In the genomic region with DNA sequence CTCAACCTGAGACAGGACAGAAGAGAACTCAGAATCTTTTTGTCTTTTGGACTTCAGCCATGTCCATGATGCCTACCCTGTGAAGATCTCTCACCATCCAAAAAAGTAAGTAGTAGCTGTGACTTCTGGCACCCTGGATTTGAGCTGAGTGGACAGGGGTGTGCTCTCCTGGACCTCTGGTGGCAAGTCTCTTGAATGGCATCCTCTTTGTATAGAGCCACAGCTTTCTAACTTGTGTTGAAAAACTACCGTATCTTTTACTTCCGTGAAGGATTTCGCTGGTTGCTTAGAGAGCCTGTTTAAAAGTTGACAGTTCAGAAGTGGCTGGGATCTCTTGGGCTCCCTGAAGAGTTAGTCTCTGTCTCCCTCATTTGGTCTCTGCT, we compare ENCODE assay signal across 9 cellular contexts. TPM values are rescaled to one million over a fixed set of nuclear protein-coding genes. Genes with fewer than 3 reads are reported as not detected.
A peak's percentile ranks its signal among the peaks of the same experiment; 100 is the strongest.
DNase-seq lines count a peak whose midpoint lies in the region; ATAC-seq and TF ChIP-seq lines count a peak whose summit lies in the region.
"Had no signal": no experiment of that assay in that cellular context is flagged by ENCODE, and none has a peak within 500 bp of the region (broad histone marks: within the 10 kb centered on the region; RNA-seq: fewer than 3 reads in every experiment).

No MANE protein-coding gene starts in this region.

- H3K4me1 ChIP-seq in adrenal gland (replicated peaks in 1 of 2) (peaks cover 17 to 23% of the 10 kb centered on the region in 2 donors), upper lobe of right lung (peaks cover 24% of the 10 kb centered on the region)

- ATAC-seq in CD4-positive, alpha-beta T cell (ENCODE audit: poor library complexity), result no peak
- ATAC-seq in upper lobe of right lung (no peak), GM19452 (IDR thresholded peaks at IDR 0.05; ENCODE audit: unreplicated experiment) (no peak)

- peak overlapping the region; percentile 96 for H3K4me3 Mint-ChIP-seq in CD4-positive, alpha-beta T cell
- H3K4me3 Mint-ChIP-seq in mesothelial cell of epicardium, result peak overlapping the region; percentile 99

- H3K9me3 Mint-ChIP-seq in CD4-positive, alpha-beta T cell, result no peaks in the 10 kb centered on the region
- H3K9me3 Mint-ChIP-seq in mesothelial cell of epicardium, result no peaks in the 10 kb centered on the region

- H3K9me3 ChIP-seq in CD4-positive, alpha-beta T cell (ENCODE audit: control insufficient read depth, low read length), result no peaks in the 10 kb centered on the region
- H3K9me3 ChIP-seq in adrenal gland (replicated peaks in 1 of 3), result no peaks in the 10 kb centered on the region
- no peaks in the 10 kb centered on the region for H3K9me3 ChIP-seq in upper lobe of right lung

- H3K27ac Mint-ChIP-seq in CD4-positive, alpha-beta T cell, result peak overlapping the region; percentile 93
- peak overlapping the region; percentile 96 for H3K27ac Mint-ChIP-seq in mesothelial cell of epicardium

- WGBS in adrenal gland, 4 donors, result 53 to 83% (median 73%) methylated on average over 3 of the region's 3 CpGs

- POLR2A ChIA-PET in CD4-positive, alpha-beta T cell (lab: Charles Lee), result interaction anchor here (5.6 kb wide), 1 partner anchor 72 kb away, joined by 133 read pairs; no protein-coding TSS in a partner anchor

- TF ChIP-seq CTCF in CD4-positive, alpha-beta T cell (IDR thresholded peaks at IDR 0.05), result no peak
- TF ChIP-seq CTCF in HL-60 (IDR thresholded peaks at IDR 0.05; ENCODE audit: insufficient read depth, low read length), result peak; percentile 51
- peak in 4 of 6 experiments; percentile 19 to 35 (median 28) for TF ChIP-seq CTCF in adrenal gland (IDR thresholded peaks at IDR 0.05)
- no peak for TF ChIP-seq CTCF in mesothelial cell of epicardium (IDR thresholded peaks at IDR 0.05; ENCODE audit: unreplicated experiment)
- TF ChIP-seq CTCF in upper lobe of right lung (IDR thresholded peaks at IDR 0.05), result no peak
- no peak for TF ChIP-seq CTCF in GM10266 (IDR thresholded peaks at IDR 0.05; ENCODE audit: control insufficient read depth, insufficient read depth, low read depth, missing control alignments)

- intact Hi-C loops in CD4-positive, alpha-beta T cell (cut with DNase I, micrococcal nuclease), result loop anchor here in 1 of 2 experiments (5.0 kb wide), 3 partner anchors 70 to 245 kb away; no protein-coding TSS in a partner anchor
- intact Hi-C loops in adrenal gland (cut with DNase I) (no loop called here), upper lobe of right lung (cut with DNase I) (no loop called here)

- no peaks in the 10 kb centered on the region for H3K27me3 Mint-ChIP-seq in CD4-positive, alpha-beta T cell
- H3K27me3 Mint-ChIP-seq in mesothelial cell of epicardium (ENCODE audit: low read depth), result no peaks in the 10 kb centered on the region

- TF ChIP-seq POLR2A in adrenal gland (IDR thresholded peaks at IDR 0.05), result no peak

- H3K36me3 Mint-ChIP-seq in CD4-positive, alpha-beta T cell (ENCODE audit: low read depth), result peaks cover 43% of the 10 kb centered on the region
- H3K36me3 Mint-ChIP-seq in mesothelial cell of epicardium, result peaks cover 8% of the 10 kb centered on the region

- H3K4me1 Mint-ChIP-seq in CD4-positive, alpha-beta T cell (ENCODE audit: low read depth), result peaks cover 52% of the 10 kb centered on the region
- H3K4me1 Mint-ChIP-seq in mesothelial cell of epicardium, result peaks cover 31% of the 10 kb centered on the region

- CTCF ChIA-PET in CD4-positive, alpha-beta T cell (lab: Charles Lee), result interaction anchor here (0.6 kb wide), 1 partner anchor 63 kb away, joined by 3 read pairs; no protein-coding TSS in a partner anchor

- H3K4me3 ChIP-seq in HL-60 (replicated peaks; ENCODE audit: insufficient read depth, low read length), result peak overlapping the region; percentile 95; the same call in 1 of the 2 replicates
- no peak overlapping the region for H3K4me3 ChIP-seq in adrenal gland
- no peak overlapping the region for H3K4me3 ChIP-seq in upper lobe of right lung
- H3K4me3 ChIP-seq: cardiac muscle cell had no signal

- H3K27ac ChIP-seq in CD4-positive, alpha-beta T cell (ENCODE audit: low read depth, low read length), result no peak overlapping the region
- H3K27ac ChIP-seq in HL-60 (replicated peaks) (peak overlapping the region; percentile 36), adrenal gland (no peak overlapping the region), upper lobe of right lung (no peak overlapping the region)

- DNase-seq in CD4-positive, alpha-beta T cell, result no peak
- DNase-seq in HL-60 (ENCODE audit: low read depth in 1 of 2, low spot score in 1 of 2) (peak; percentile 50 to 62), adrenal gland (no peak), mesothelial cell of epicardium (ENCODE audit: low spot score in 2 of 2, unreplicated experiment in 2 of 2) (no peak), upper lobe of right lung (no peak), NK-92 (lab: John Stamatoyannopoulos, UW; ENCODE audit: unreplicated experiment) (no peak), GM10266 (ENCODE audit: extremely low spot score) (no peak)

- H3K36me3 ChIP-seq in adrenal gland (replicated peaks in 1 of 2), result peaks cover 0 to 21% of the 10 kb centered on the region in 2 donors
- peaks cover 39% of the 10 kb centered on the region for H3K36me3 ChIP-seq in upper lobe of right lung

- no peaks in the 10 kb centered on the region for H3K27me3 ChIP-seq in CD4-positive, alpha-beta T cell (ENCODE audit: control insufficient read depth, insufficient read depth, low read length)
- H3K27me3 ChIP-seq in HL-60 (ENCODE audit: insufficient read depth, poor library complexity, severe bottlenecking) (no peaks in the 10 kb centered on the region), adrenal gland (no peaks in the 10 kb centered on the region), upper lobe of right lung (no peaks in the 10 kb centered on the region)
- H3K27me3 ChIP-seq: cardiac muscle cell had no signal

RNA-seq across cellular contexts. Expression of a gene that starts 1.8 kb away (rescaled TPM):
- 10 to 100 TPM; 33.0 to 38.1 TPM for total RNA-seq in CD4-positive, alpha-beta T cell
- total RNA-seq in adrenal gland (100 to 1,000 TPM in 1 of 8 donors, 10 to 100 TPM in 7; 43.7 to 103 (median 63.8) TPM), mesothelial cell of epicardium (52.4 to 58.4 TPM (median 53.7 TPM) in 3 replicates), upper lobe of right lung (89.9 TPM)
- 10 to 100 TPM; 26.6 to 70.5 (median 27.0) TPM for polyA plus RNA-seq in adrenal gland

RNA-seq across cellular contexts. Expression of a gene that starts 37.3 kb away (rescaled TPM):
- 10 to 100 TPM; 21.8 to 23.1 TPM for total RNA-seq in CD4-positive, alpha-beta T cell
- 10 to 100 TPM; 15.1 to 60.7 (median 26.6) TPM for total RNA-seq in adrenal gland
- 10 to 100 TPM in 2 of 3 donors, 1 to 10 TPM in 1; 5.0 to 71.1 (median 43.7) TPM for polyA plus RNA-seq in adrenal gland
- total RNA-seq in mesothelial cell of epicardium, result 31.7 to 37.5 TPM (median 32.0 TPM) in 3 replicates
- total RNA-seq in upper lobe of right lung, result 37.9 TPM

RNA-seq across cellular contexts. Expression of a gene that starts 47.5 kb away (rescaled TPM):
- total RNA-seq in CD4-positive, alpha-beta T cell, result 1 to 10 TPM; 1.6 to 1.8 TPM
- total RNA-seq in adrenal gland (100 to 1,000 TPM in 4 of 8 donors, 10 to 100 TPM in 4; 62.4 to 133 (median 94.6) TPM), mesothelial cell of epicardium (198 to 206 TPM (median 203 TPM) in 3 replicates), upper lobe of right lung (76.8 TPM)
- 10 to 100 TPM; 37.1 to 52.8 (median 49.1) TPM for polyA plus RNA-seq in adrenal gland

RNA-seq across cellular contexts. Expression of a gene that starts 55.8 kb away (rescaled TPM):
- 1 to 10 TPM; 7.6 to 8.3 TPM for total RNA-seq in CD4-positive, alpha-beta T cell
- total RNA-seq in adrenal gland (100 to 1,000 TPM in 2 of 8 donors, 10 to 100 TPM in 6; 37.3 to 119 (median 70.5) TPM), mesothelial cell of epicardium (37.8 to 39.3 TPM (median 37.8 TPM) in 3 replicates), upper lobe of right lung (43.7 TPM)
- polyA plus RNA-seq in adrenal gland, result 10 to 100 TPM; 15.2 to 25.8 (median 15.5) TPM

Comparison
In these comparisons a context has a peak if more than half of its experiments do, and no peak if none do; other contexts are left out.
1. DNase-seq: peak in HL-60 (2 of 2); none in CD4-positive, alpha-beta T cell (0 of 10), adrenal gland (0 of 7), mesothelial cell of epicardium (0 of 2), upper lobe of right lung (single experiment), NK-92 (single experiment) and GM10266 (single experiment).
2. CTCF ChIP-seq: peak in HL-60 (single experiment) and adrenal gland (4 of 6); none in CD4-positive, alpha-beta T cell (single experiment), mesothelial cell of epicardium (single experiment), upper lobe of right lung (single experiment) and GM10266 (single experiment).
3. RNA of a gene that starts 47.5 kb away (total RNA-seq): 198 to 206 TPM in mesothelial cell of epicardium, 62.4 to 133 TPM in adrenal gland and 76.8 TPM in upper lobe of right lung (single experiment); 1.6 to 1.8 TPM in CD4-positive, alpha-beta T cell; every median in the first group is over 10 times any median in the second.